Comparison of ENCODE assay signal across 15 cellular contexts in genomic region chr18:57744211-57744694, GRCh38. TPM values are rescaled to one million over a fixed set of nuclear protein-coding genes. Genes with fewer than 3 reads are reported as not detected.
DNase-seq lines count a peak whose midpoint lies in the region; ATAC-seq, FAIRE-seq and TF ChIP-seq lines count a peak whose summit lies in the region.
"Had no signal": no experiment of that assay in that cellular context is flagged by ENCODE, and none has a peak within 500 bp of the region (broad histone marks: within the 10 kb centered on the region; RNA-seq: fewer than 3 reads in every experiment).

No MANE protein-coding gene starts in this region.

- in situ Hi-C loops in HepG2 (cut with HindIII; ENCODE audit: extremely low pct_ligation_motif_present, low pct_unique_long_range_greater_than_20kb), result no loop called here

- H4K20me1 ChIP-seq in HepG2 (ENCODE audit: insufficient read depth, low read length), result no peaks in the 10 kb centered on the region

- no peak for FAIRE-seq in HepG2 (lab: Jason Lieb, UNC)
- FAIRE-seq: kidney had no signal

- no peaks in the 10 kb centered on the region for H3K27me3 ChIP-seq in liver (ENCODE audit: control insufficient read depth in 4 of 4, insufficient read depth in 4 of 4, low read length in 3 of 4)
- no peaks in the 10 kb centered on the region for H3K27me3 ChIP-seq in HepG2 (ENCODE audit: control insufficient read depth in 1 of 2, insufficient read depth in 2 of 2, low read length in 2 of 2)
- no peaks in the 10 kb centered on the region for H3K27me3 ChIP-seq in colonic mucosa
- H3K27me3 ChIP-seq: spleen had no signal

- TF ChIP-seq POLR2A in HepG2 (IDR thresholded peaks at IDR 0.05; ENCODE audit: insufficient read depth in 1 of 2, low read depth in 2 of 2, low read length in 2 of 2), result no peak

- TF ChIP-seq CTCF in liver (IDR thresholded peaks at IDR 0.05; ENCODE audit: low read depth, low read length, missing input control) (no peak), HepG2 (CRISPR knock-in tag; IDR thresholded peaks at IDR 0.05) (no peak), colonic mucosa (IDR thresholded peaks at IDR 0.05) (no peak)

- no peak for TF ChIP-seq EP300 in HepG2 (IDR thresholded peaks at IDR 0.05; ENCODE audit: low read depth in 2 of 2, low read length in 2 of 2)
- no peak for TF ChIP-seq EP300 in HepG2 (CRISPR knock-in tag; IDR thresholded peaks at IDR 0.05; ENCODE audit: borderline replicate concordance)

- TF ChIP-seq RAD21 in liver (IDR thresholded peaks at IDR 0.05) (no peak), HepG2 (CRISPR knock-in tag; IDR thresholded peaks at IDR 0.05) (no peak)

- CTCF ChIA-PET in HepG2 (lab: Yijun Ruan, JAX; ENCODE audit: low intra/inter-chr PET ratio, low total read pairs), result no interaction called here

- H3K36me3 ChIP-seq in liver (ENCODE audit: control insufficient read depth in 4 of 4, insufficient read depth in 3 of 4, low read depth in 1 of 4, low read length in 3 of 4) (peaks cover 0 to 2% (median 0%) of the 10 kb centered on the region in 4 donors), HepG2 (replicated peaks in 1 of 2; ENCODE audit: control insufficient read depth in 1 of 2, insufficient read depth in 2 of 2, low read length in 2 of 2) (no peaks in the 10 kb centered on the region), colonic mucosa (no peaks in the 10 kb centered on the region)

- POLR2A ChIA-PET in HepG2 (lab: Yijun Ruan, JAX), result no interaction called here

- no peak overlapping the region for H3K4me3 ChIP-seq in liver (ENCODE audit: low read depth in 1 of 3, low read length in 3 of 3)
- H3K4me3 ChIP-seq in HepG2 (replicated peaks in 1 of 3; ENCODE audit: insufficient read depth in 1 of 3, low read depth in 2 of 3, low read length in 3 of 3), result no peak overlapping the region
- H3K4me3 ChIP-seq in colonic mucosa, result no peak overlapping the region
- H3K4me3 ChIP-seq: spleen had no signal

- intact Hi-C loops in HepG2 (cut with micrococcal nuclease; ENCODE audit: unreplicated experiment) (no loop called here), colonic mucosa (cut with DNase I) (no loop called here)

- H3K27ac ChIP-seq in liver (ENCODE audit: low read depth in 1 of 2, low read length in 2 of 2), result no peak overlapping the region
- no peak overlapping the region for H3K27ac ChIP-seq in HepG2 (ENCODE audit: extremely low read length, insufficient read depth, low read length)
- peak overlapping the region; percentile 15 for H3K27ac ChIP-seq in colonic mucosa
- H3K27ac ChIP-seq: spleen had no signal

- no peak overlapping the region for H2AFZ ChIP-seq in HepG2 (ENCODE audit: low read length)

- WGBS in liver, result 75% methylated on average over 5 of the region's 5 CpGs
- WGBS in HepG2 (ENCODE audit: low lambda C conversion rate), result 89% methylated on average over 5 of the region's 5 CpGs

- H3K4me1 ChIP-seq in liver (ENCODE audit: control insufficient read depth in 4 of 4, insufficient read depth in 4 of 4, low read length in 3 of 4) (peaks cover 8 to 19% (median 11%) of the 10 kb centered on the region in 4 donors), HepG2 (ENCODE audit: insufficient read depth, low read length) (peaks cover 37% of the 10 kb centered on the region), colonic mucosa (peaks cover 15% of the 10 kb centered on the region)

- no peak for DNase-seq in HepG2 (ENCODE audit: low spot score)
- peak; percentile 23 for DNase-seq in colonic mucosa
- DNase-seq in lung microvascular endothelial cell (ENCODE audit: low read depth in 2 of 2), result peak; percentile 61 to 70
- no peak for DNase-seq in NCI-H2227 treated with DMSO at 0.1 percent for 48 hours (lab: John Stamatoyannopoulos, UW)
- no peak for DNase-seq in NCI-H1092 treated with DMSO at 0.1 percent for 48 hours (lab: John Stamatoyannopoulos, UW)
- DNase-seq: activated CD4-positive, CD25-positive, alpha-beta regulatory T cell treated with anti-CD3 and anti-CD28 coated beads, Interleukin-2, amount 50 U/mL, for 72 hours; activated T-cell treated with anti-CD3 and anti-CD28 coated beads, Interleukin-2, amount 50 U/mL, for 1 hour; DMS53; GOT3; kidney; spleen had no signal

- no peaks in the 10 kb centered on the region for H3K79me2 ChIP-seq in HepG2 (ENCODE audit: insufficient read depth, low read length)

- no peak overlapping the region for H3K4me2 ChIP-seq in HepG2 (ENCODE audit: low read depth, low read length)

- H3K9me3 ChIP-seq in liver (ENCODE audit: control insufficient read depth in 4 of 4, low read length in 3 of 4), result no peaks in the 10 kb centered on the region
- H3K9me3 ChIP-seq in HepG2 (ENCODE audit: low read length), result 0 out of 2 replicates have a peak, but pooled peaks cover 5% of the 10 kb centered on the region
- H3K9me3 ChIP-seq in colonic mucosa, result no peaks in the 10 kb centered on the region

- ATAC-seq in HepG2 (no peak), HG03342 (IDR thresholded peaks at IDR 0.05; ENCODE audit: unreplicated experiment) (no peak), HG03520 (IDR thresholded peaks at IDR 0.05; ENCODE audit: unreplicated experiment) (no peak)
- ATAC-seq: natural killer cell treated with Interleukin-12 subunit alpha and Interleukin-12 subunit beta and Interleukin-15 and Interleukin-18, amount 100 ng/mL, for 72 hours had no signal

- H3K9ac ChIP-seq in liver (ENCODE audit: low read depth in 1 of 2, low read length in 2 of 2) (no peak overlapping the region), HepG2 (ENCODE audit: insufficient read depth, low read depth, low read length) (no peak overlapping the region), colonic mucosa (ENCODE audit: low read depth in 2 of 2, low read length in 2 of 2) (no peak overlapping the region)

- BruUV-seq in HepG2 (replicated peaks; lab: Mats Ljungman, UMichigan), result no TSS peak

TF ChIP-seq in liver, 16 proteins besides CTCF, POLR2A, EP300 and RAD21:
- TF ChIP-seq, protein P1, sequence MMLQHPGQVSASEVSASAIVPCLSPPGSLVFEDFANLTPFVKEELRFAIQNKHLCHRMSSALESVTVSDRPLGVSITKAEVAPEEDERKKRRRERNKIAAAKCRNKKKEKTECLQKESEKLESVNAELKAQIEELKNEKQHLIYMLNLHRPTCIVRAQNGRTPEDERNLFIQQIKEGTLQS (IDR thresholded peaks at IDR 0.05), result no peak
- peak; percentile 63 for TF ChIP-seq YY1 (IDR thresholded peaks at IDR 0.05)

TF ChIP-seq in HepG2, 621 proteins besides CTCF, POLR2A, EP300 and RAD21 (continues in another document):
- TF ChIP-seq PRPF4 (IDR thresholded peaks at IDR 0.05; ENCODE audit: low read depth, low read length, poor library complexity, severe bottlenecking), result no peak
- no peak for TF ChIP-seq ZNF281 (CRISPR knock-in tag; IDR thresholded peaks at IDR 0.05; ENCODE audit: borderline replicate concordance)

RNA-seq across cellular contexts. Expression of gene ATP8B1, which starts 58.9 kb away (rescaled TPM):
- total RNA-seq in liver (10 to 100 TPM in 1 of 2 donors, 1 to 10 TPM in 1; 3.9 to 22.0 TPM), HepG2 (2016; rRNA removed; fragmentation: Illumina TruSeq; extraction: Trizol) (3.7 and 4.0 TPM in 2 replicates), colonic mucosa (100 to 1,000 TPM; 263 to 359 TPM), lung microvascular endothelial cell (10.5 and 33.3 TPM in 2 replicates)
- polyA plus RNA-seq in liver (1 to 10 TPM; 5.0 to 6.3 TPM), HepG2 (2011; rRNA removed) (2.3 and 2.8 TPM in 2 replicates)
- 0.79 and 0.81 TPM in 2 replicates for total RNA-seq in HepG2 (2016; cell fraction: cytosol; rRNA removed; fragmentation: Illumina TruSeq; extraction: Trizol; ENCODE audit: low read depth)
- total RNA-seq in HepG2 (2016; cell fraction: insoluble cytoplasmic fraction; rRNA removed; fragmentation: Illumina TruSeq; extraction: Trizol), result 3.1 and 4.2 TPM in 2 replicates
- 2.1 and 2.3 TPM in 2 replicates for total RNA-seq in HepG2 (2016; cell fraction: membrane; rRNA removed; fragmentation: Illumina TruSeq; extraction: Trizol)
- 6.1 and 6.4 TPM in 2 replicates for total RNA-seq in HepG2 (2016; cell fraction: nucleus; rRNA removed; fragmentation: Illumina TruSeq; extraction: Trizol)
- 1.5 and 2.0 TPM in 2 replicates for polyA plus RNA-seq in HepG2 (2011; cell fraction: cytosol; rRNA removed)
- polyA plus RNA-seq in HepG2 (2011; cell fraction: nucleus; rRNA removed), result 1.1 TPM in 2 replicates
- polyA plus RNA-seq in HepG2 (2012), result 1.3 and 1.7 TPM in 2 replicates
- polyA plus RNA-seq in HepG2 (2016; cell fraction: cytosol; fragmentation: Illumina TruSeq; extraction: Trizol; ENCODE audit: low read depth), result 0.23 and 0.26 TPM in 2 replicates
- 1.3 and 1.4 TPM in 2 replicates for polyA plus RNA-seq in HepG2 (2016; cell fraction: insoluble cytoplasmic fraction; fragmentation: Illumina TruSeq; extraction: Trizol; ENCODE audit: low read depth)
- 0.48 TPM in 2 replicates for polyA plus RNA-seq in HepG2 (2016; cell fraction: membrane; fragmentation: Illumina TruSeq; extraction: Trizol; ENCODE audit: low read depth)
- 3.1 and 4.7 TPM in 2 replicates for polyA plus RNA-seq in HepG2 (2016; cell fraction: nucleus; fragmentation: Illumina TruSeq; extraction: Trizol; ENCODE audit: insufficient read depth, low read depth)
- polyA minus RNA-seq in HepG2 (2011; rRNA and poly(A)+ RNA removed; ENCODE audit: low replicate concordance), result 0.89 and 4.0 TPM in 2 replicates
- 3.3 and 5.1 TPM in 2 replicates for polyA minus RNA-seq in HepG2 (2011; cell fraction: cytosol; rRNA and poly(A)+ RNA removed)
- 6.0 and 8.6 TPM in 2 replicates for polyA minus RNA-seq in HepG2 (2011; cell fraction: nucleus; rRNA and poly(A)+ RNA removed)
- total RNA-seq: natural killer cell treated with Interleukin-12 subunit alpha and Interleukin-12 subunit beta and Interleukin-15 and Interleukin-18, amount 100 ng/mL, for 72 hours had no signal

Comparison
In these comparisons a context has a peak if more than half of its experiments do, and no peak if none do; other contexts are left out.
1. DNase-seq: peak in colonic mucosa (single experiment) and lung microvascular endothelial cell (2 of 2); none in HepG2 (single experiment), NCI-H2227 treated with DMSO at 0.1 percent for 48 hours (single experiment) and NCI-H1092 treated with DMSO at 0.1 percent for 48 hours (single experiment).